Comparison of ENCODE assay signal across 1 cellular context in genomic region chr15:88804257-88804656, GRCh38.
TF ChIP-seq lines count a peak whose summit lies in the region.

No MANE protein-coding gene starts in this region.

TF ChIP-seq in HepG2, 621 proteins besides CTCF, POLR2A, EP300 and RAD21:
- TF ChIP-seq ZNF576 (CRISPR knock-in tag; IDR thresholded peaks at IDR 0.05) = no peak
